ENCODE assay signal across 8 cellular contexts in the genomic region with DNA sequence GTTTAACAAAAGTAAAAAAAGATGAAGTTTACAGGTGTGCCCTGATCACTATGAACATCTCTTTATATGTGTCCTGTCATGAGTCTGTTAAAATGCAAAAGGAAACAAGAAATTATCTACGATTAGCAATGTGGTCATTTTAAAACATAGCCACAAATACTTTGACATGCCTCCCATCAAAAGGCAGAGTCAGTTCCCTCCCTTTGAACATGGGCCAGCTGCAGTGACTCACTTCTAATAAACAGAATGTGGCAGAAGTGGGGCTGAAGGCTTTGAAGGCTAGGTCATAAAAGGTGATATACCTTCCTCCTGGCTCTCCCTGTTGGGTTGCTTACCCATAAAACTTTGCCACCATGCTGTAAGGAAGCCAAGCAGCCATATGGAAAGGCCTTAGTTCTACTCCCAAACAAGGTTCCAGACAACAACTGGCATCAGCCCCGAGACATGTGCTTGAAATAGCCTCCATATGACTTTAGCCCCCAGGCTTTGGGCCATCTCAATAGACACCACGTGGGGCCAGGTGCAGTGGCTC. TPM values are rescaled to one million over a fixed set of nuclear protein-coding genes. Genes with fewer than 3 reads are reported as not detected.
DNase-seq lines count a peak whose midpoint lies in the region; ATAC-seq, FAIRE-seq and TF ChIP-seq lines count a peak whose summit lies in the region.
"Not testable (repeated sequence)": the region's sequence is repeated elsewhere in the genome, so short reads cannot be mapped to it uniquely, and the experiment has no call there.

No MANE protein-coding gene starts in this region.

- not testable (repeated sequence) for H3K27ac ChIP-seq in Panc1 (ENCODE audit: low read length); astrocyte (ENCODE audit: low read depth, low read length); mesenchymal stem cell (ENCODE audit: low read length, poor library complexity, severe bottlenecking); thoracic aorta

- WGBS in mesenchymal stem cell = 86% methylated on average over 2 of the region's 3 CpGs

- POLR2A ChIA-PET in Panc1 (lab: Charles Lee) = not testable (repeated sequence)

- H3K23ac ChIP-seq in mesenchymal stem cell (ENCODE audit: low read length in 2 of 2) = not testable (repeated sequence)

- H3K4me3 ChIP-seq in Panc1 (ENCODE audit: low read depth in 2 of 2, low read length in 2 of 2); astrocyte (ENCODE audit: insufficient read depth, low read depth, low read length): not testable (repeated sequence)
- peak overlapping the region in 1 of 2 experiments; percentile 49 for H3K4me3 ChIP-seq in mesenchymal stem cell (ENCODE audit: insufficient read depth in 1 of 2, low read depth in 1 of 2, low read length in 2 of 2)
- H3K4me3 ChIP-seq in thoracic aorta = peak overlapping the region; percentile 27

- intact Hi-C loops in Panc1 (cut with micrococcal nuclease; ENCODE audit: unreplicated experiment); left cardiac atrium (cut with DNase I): not testable (repeated sequence)

- not testable (repeated sequence) for H3K4me3 Mint-ChIP-seq in astrocyte (ENCODE audit: unreplicated experiment)

- not testable (repeated sequence) for H2BK15ac ChIP-seq in mesenchymal stem cell (ENCODE audit: low read depth, poor library complexity, severe bottlenecking)

- not testable (repeated sequence) for H3K9ac ChIP-seq in astrocyte (ENCODE audit: low read length)
- H3K9ac ChIP-seq in mesenchymal stem cell (ENCODE audit: low read length) = peak overlapping the region; percentile 49

- H3K9me3 Mint-ChIP-seq in astrocyte (ENCODE audit: unreplicated experiment) = not testable (repeated sequence)

- H4K20me1 ChIP-seq in astrocyte (ENCODE audit: insufficient read depth, low read length) = not testable (repeated sequence)

- not testable (repeated sequence) for H3K4ac ChIP-seq in mesenchymal stem cell (ENCODE audit: low read depth in 1 of 2, low read length in 2 of 2)

- H4K91ac ChIP-seq in mesenchymal stem cell (ENCODE audit: low read length) = not testable (repeated sequence)

- H3K27me3 Mint-ChIP-seq in astrocyte (ENCODE audit: low read depth, unreplicated experiment) = not testable (repeated sequence)

- H2AFZ ChIP-seq in astrocyte (ENCODE audit: low read depth, low read length); mesenchymal stem cell (ENCODE audit: low read depth, low read length): not testable (repeated sequence)

- H2BK120ac ChIP-seq in mesenchymal stem cell (ENCODE audit: low read depth, low read length) = not testable (repeated sequence)

- not testable (repeated sequence) for H2AK5ac ChIP-seq in mesenchymal stem cell (ENCODE audit: low read length, severe bottlenecking)

- BruUV-seq in Panc1 (replicated peaks; lab: Mats Ljungman, UMichigan) = not testable (repeated sequence)

- TF ChIP-seq CTCF in Panc1 (IDR thresholded peaks at IDR 0.05); astrocyte (IDR thresholded peaks at IDR 0.05; ENCODE audit: insufficient read depth, low read depth, low read length); thoracic aorta (IDR thresholded peaks at IDR 0.05): not testable (repeated sequence)

- not testable (repeated sequence) for H3K36me3 Mint-ChIP-seq in astrocyte (ENCODE audit: low read depth, unreplicated experiment)

- DNase-seq in EH (ENCODE audit: low read depth) (peak; percentile 48), HT-29 (ENCODE audit: low spot score) (peak; percentile 62), astrocyte (ENCODE audit: low read depth) (peak; percentile 26)
- DNase-seq in Panc1 (ENCODE audit: low read depth, low spot score); left cardiac atrium; mesenchymal stem cell; thoracic aorta (ENCODE audit: low spot score): not testable (repeated sequence)

- peak overlapping the region in 1 of 2 experiments; percentile 28 for H3K14ac ChIP-seq in mesenchymal stem cell (ENCODE audit: low read length in 2 of 2)

- not testable (repeated sequence) for H3K4me2 ChIP-seq in astrocyte (ENCODE audit: low read length); mesenchymal stem cell (ENCODE audit: low read length, poor library complexity, severe bottlenecking)

- H3K18ac ChIP-seq in mesenchymal stem cell (ENCODE audit: low read depth in 1 of 2, low read length in 2 of 2) = not testable (repeated sequence)

- H3K9me3 ChIP-seq in Panc1 (ENCODE audit: control insufficient read depth, insufficient read depth, low read depth, low read length); astrocyte (ENCODE audit: insufficient read depth, low read depth, low read length); mesenchymal stem cell (ENCODE audit: control insufficient read depth, low read length); thoracic aorta: not testable (repeated sequence)

- H3K27ac Mint-ChIP-seq in astrocyte (ENCODE audit: unreplicated experiment) = not testable (repeated sequence)

- H3K4me1 Mint-ChIP-seq in astrocyte (ENCODE audit: low read depth, unreplicated experiment) = peaks cover 11% of the 10 kb centered on the region

- not testable (repeated sequence) for H3K36me3 ChIP-seq in Panc1 (ENCODE audit: control insufficient read depth, insufficient read depth, low read length); astrocyte (ENCODE audit: insufficient read depth, low read length); mesenchymal stem cell (ENCODE audit: control insufficient read depth in 1 of 2, insufficient read depth in 2 of 2, low read depth in 1 of 2, low read length in 2 of 2); thoracic aorta

- H2BK12ac ChIP-seq in mesenchymal stem cell (ENCODE audit: low read length in 2 of 2) = not testable (repeated sequence)

- H3K79me1 ChIP-seq in mesenchymal stem cell (replicated peaks; ENCODE audit: low read length, poor library complexity, severe bottlenecking) = not testable (repeated sequence)

- H3K79me2 ChIP-seq in astrocyte (ENCODE audit: insufficient read depth, low read length) = not testable (repeated sequence)

- CTCF ChIA-PET in Panc1 (lab: Charles Lee) = not testable (repeated sequence)

- peak; percentile 50 for FAIRE-seq in astrocyte (lab: Jason Lieb, UNC)

- in situ Hi-C loops in Panc1 (cut with HindIII; ENCODE audit: low pct_unique_long_range_greater_than_20kb, low sequenced_read_pairs) = not testable (repeated sequence)

- ATAC-seq in Panc1 = peak; percentile 83; the same call in 1 of the 2 replicates
- peak; percentile 83 for ATAC-seq in esophagus mucosa
- peak; percentile 34 to 87 for ATAC-seq in left cardiac atrium
- not testable (repeated sequence) for ATAC-seq in thoracic aorta (ENCODE audit: insufficient number of reproducible peaks, low FRiP score, low read depth)

- not testable (repeated sequence) for H3K4me1 ChIP-seq in Panc1 (ENCODE audit: control insufficient read depth, insufficient read depth, low read length); astrocyte (ENCODE audit: insufficient read depth, low read length); mesenchymal stem cell (ENCODE audit: control insufficient read depth, insufficient read depth, low read depth, low read length); thoracic aorta (ENCODE audit: control insufficient read depth in 1 of 2, low read depth in 2 of 2)

- not testable (repeated sequence) for H3K27me3 ChIP-seq in Panc1 (ENCODE audit: control insufficient read depth, insufficient read depth, low read length); astrocyte (ENCODE audit: insufficient read depth, low read length); mesenchymal stem cell (ENCODE audit: control insufficient read depth in 1 of 2, insufficient read depth in 1 of 2, low read length in 2 of 2); thoracic aorta (replicated peaks; ENCODE audit: insufficient read depth)

- H2BK5ac ChIP-seq in mesenchymal stem cell (ENCODE audit: low read depth, low read length, poor library complexity, severe bottlenecking) = not testable (repeated sequence)

- not testable (repeated sequence) for H4K8ac ChIP-seq in mesenchymal stem cell (ENCODE audit: low read length)

RNA-seq across cellular contexts. Expression of a gene that starts 52.4 kb away (rescaled TPM):
- total RNA-seq in HT-29 (2014; rRNA removed; shearing (Covaris generic)) = 15.1 and 15.5 TPM in 2 replicates
- total RNA-seq in Panc1 (2021; ENCODE audit: unreplicated experiment) (20.2 TPM), astrocyte (13.6 and 13.7 TPM in 2 replicates), esophagus mucosa (14.5 TPM), left cardiac atrium (10 to 100 TPM; 10.5 to 11.7 TPM), thoracic aorta (10 to 100 TPM in 1 of 2 donors, 1 to 10 TPM in 1; 9.2 to 20.2 TPM)
- 8.4 TPM for polyA plus RNA-seq in Panc1 (2012; ENCODE audit: insufficient read length)
- 7.4 TPM for polyA plus RNA-seq in mesenchymal stem cell (2013, experiment 1 of 2)
- polyA plus RNA-seq in mesenchymal stem cell (2013, experiment 2 of 2) = 9.6 TPM

RNA-seq across cellular contexts. Expression of a gene that starts 52.5 kb away (rescaled TPM):
- total RNA-seq in HT-29 (2014; rRNA removed; shearing (Covaris generic)) = 1.2 and 1.9 TPM in 2 replicates
- total RNA-seq in Panc1 (2021; ENCODE audit: unreplicated experiment) = 1.1 TPM
- polyA plus RNA-seq in Panc1 (2012; ENCODE audit: insufficient read length) = 0.28 TPM
- 1.1 and 1.2 TPM in 2 replicates for total RNA-seq in astrocyte
- total RNA-seq in esophagus mucosa = 0.80 TPM
- 1 to 10 TPM; 2.7 to 3.1 TPM for total RNA-seq in left cardiac atrium
- polyA plus RNA-seq in mesenchymal stem cell (2013, experiment 1 of 2) = 0.36 TPM
- polyA plus RNA-seq in mesenchymal stem cell (2013, experiment 2 of 2) = 0.34 TPM
- total RNA-seq in thoracic aorta = not detected
